Comparison of ENCODE assay signal across 22 cellular contexts in genomic region chr2:68695971-68696370, GRCh38. TPM values are rescaled to one million over a fixed set of nuclear protein-coding genes. Genes with fewer than 3 reads are reported as not detected.
DNase-seq lines count a peak whose midpoint lies in the region; ATAC-seq, FAIRE-seq and TF ChIP-seq lines count a peak whose summit lies in the region.
"Had no signal": no experiment of that assay in that cellular context is flagged by ENCODE, and none has a peak within 500 bp of the region (broad histone marks: within the 10 kb centered on the region; RNA-seq: fewer than 3 reads in every experiment).

No MANE protein-coding gene starts in this region.

- peak overlapping the region; percentile 15 for H3K4ac ChIP-seq in H1 (replicated peaks; ENCODE audit: insufficient read length, low read depth, low read length)

- H3K4me3 ChIP-seq in HUES48 (ENCODE audit: low read depth, low read length) (no peak overlapping the region), Karpas-422 (ENCODE audit: low read length) (no peak overlapping the region), H1 (ENCODE audit: extremely low read depth in 1 of 4, insufficient read depth in 2 of 4, low read depth in 3 of 4, low read length in 4 of 4) (peak overlapping the region in 1 of 4 experiments; percentile 19; a peak in 1 of 8 replicates), left lung (no peak overlapping the region)
- H3K4me3 ChIP-seq: K562 had no signal

- H3K9ac ChIP-seq in HUES48 (ENCODE audit: low read depth, low read length) (no peak overlapping the region), Karpas-422 (ENCODE audit: low read length) (no peak overlapping the region), H1 (replicated peaks in 1 of 4; ENCODE audit: extremely low read depth in 1 of 4, low read depth in 3 of 4, low read length in 3 of 4) (no peak overlapping the region)

- H2AK5ac ChIP-seq in H1 (ENCODE audit: low read depth, low read length) = no peak overlapping the region

- FAIRE-seq in H1 (lab: Jason Lieb, UNC) = no peak
- FAIRE-seq: A204.1, D721Med, G401.6, GM12892, GM18507, K562 had no signal

- H4K5ac ChIP-seq in H1 (ENCODE audit: insufficient read length, low read depth, low read length) = peak overlapping the region; percentile 23

- H3K56ac ChIP-seq in H1 (replicated peaks; ENCODE audit: insufficient read length, low read depth, low read length) = no peak overlapping the region

- H3K27me3 ChIP-seq in HUES48 (ENCODE audit: control insufficient read depth, insufficient read depth, low read length) (no peaks in the 10 kb centered on the region), Karpas-422 (ENCODE audit: low read length) (no peaks in the 10 kb centered on the region), H1 (replicated peaks in 1 of 4; ENCODE audit: control insufficient read depth in 3 of 4, extremely low read depth in 1 of 4, insufficient read depth in 3 of 4, low read length in 3 of 4) (no peaks in the 10 kb centered on the region), left lung (no peaks in the 10 kb centered on the region)
- H3K27me3 ChIP-seq: BE2C had no signal

- H2BK15ac ChIP-seq in H1 (ENCODE audit: low read length) = no peak overlapping the region

- H3K4me1 ChIP-seq in HUES48 (ENCODE audit: control insufficient read depth, insufficient read depth, low read length) (peaks cover 17% of the 10 kb centered on the region), Karpas-422 (ENCODE audit: low read length) (peaks cover 61% of the 10 kb centered on the region), H1 (replicated peaks in 1 of 4; ENCODE audit: control insufficient read depth in 3 of 4, insufficient read depth in 4 of 4, low read length in 3 of 4) (peaks cover 0 to 6% (median 2%) of the 10 kb centered on the region in 4 experiments; a peak in 2 of 7 replicates), left lung (peaks cover 0 to 10% of the 10 kb centered on the region in 2 donors)
- H3K4me1 ChIP-seq: BE2C, Caco-2 had no signal

- TF ChIP-seq EP300 in H1 (IDR thresholded peaks at IDR 0.05; ENCODE audit: borderline replicate concordance in 1 of 2, low read depth in 2 of 2, low read length in 2 of 2) = no peak

- no peak overlapping the region for H4K8ac ChIP-seq in H1 (ENCODE audit: extremely low read depth, insufficient read depth, low read length)

- H3K27ac ChIP-seq in HUES48 (ENCODE audit: low read depth, low read length) (peak overlapping the region; percentile 6), Karpas-422 (ENCODE audit: low read length) (0 out of 2 replicates have a peak overlapping the region, but pooled peaks have one; percentile 97), H1 (ENCODE audit: low read depth, low read length) (no peak overlapping the region; the same call in 1 of the 2 replicates), left lung (no peak overlapping the region)

- no peak overlapping the region for H2BK12ac ChIP-seq in H1 (ENCODE audit: low read depth, low read length)

- peak overlapping the region; percentile 86; the same call in 1 of the 2 replicates for H2BK5ac ChIP-seq in H1 (ENCODE audit: low read depth, low read length)

- H3K18ac ChIP-seq in H1 (ENCODE audit: extremely low read depth, low read length) = peak overlapping the region; percentile 26; the same call in 1 of the 2 replicates

- intact Hi-C loops in left lung (cut with DNase I) = no loop called here

- H3K23ac ChIP-seq in H1 (ENCODE audit: insufficient read length) = no peak overlapping the region

- H2BK120ac ChIP-seq in H1 (replicated peaks; ENCODE audit: low read depth, low read length) = peak overlapping the region; percentile 89

- no peaks in the 10 kb centered on the region for H3K23me2 ChIP-seq in H1 (ENCODE audit: low read depth, low read length)

- H3K14ac ChIP-seq in H1 (ENCODE audit: insufficient read length) = no peak overlapping the region

- no peak overlapping the region for H3K4me2 ChIP-seq in Karpas-422 (ENCODE audit: low read depth, low read length, poor library complexity, severe bottlenecking)
- peak overlapping the region in 1 of 2 experiments; percentile 21; a peak in 1 of 4 replicates for H3K4me2 ChIP-seq in H1 (ENCODE audit: insufficient read depth in 1 of 2, low read depth in 2 of 2, low read length in 2 of 2)

- H3K79me1 ChIP-seq in H1 (ENCODE audit: low read depth, low read length) = no peaks in the 10 kb centered on the region

- ATAC-seq in left lung = no peak
- ATAC-seq: K562 had no signal

- H3K9me3 ChIP-seq in HUES48 (ENCODE audit: control insufficient read depth, insufficient read depth, low read length) (peaks cover 26% of the 10 kb centered on the region), Karpas-422 (ENCODE audit: low read length) (no peaks in the 10 kb centered on the region; the same call in none of the 2 replicates), H1 (ENCODE audit: insufficient read depth in 2 of 2, low read depth in 1 of 2, low read length in 1 of 2) (peaks cover 7 to 17% of the 10 kb centered on the region in 2 experiments; a peak in 2 of 4 replicates), left lung (peaks cover 0 to 7% of the 10 kb centered on the region in 2 donors)
- H3K9me3 ChIP-seq: BE2C had no signal

- H2AFZ ChIP-seq in Karpas-422 (ENCODE audit: low read length) (no peak overlapping the region), H1 (ENCODE audit: low read length) (no peak overlapping the region)

- H3K9me2 ChIP-seq in Karpas-422 (replicated peaks; ENCODE audit: insufficient read depth, low read length) = no peaks in the 10 kb centered on the region

- no peaks in the 10 kb centered on the region for H4K20me1 ChIP-seq in Karpas-422 (ENCODE audit: insufficient read depth, low read depth, low read length)
- no peaks in the 10 kb centered on the region for H4K20me1 ChIP-seq in H1 (replicated peaks in 1 of 2; ENCODE audit: control insufficient read depth in 1 of 2, insufficient read depth in 2 of 2, low read length in 2 of 2)

- POLR2A ChIA-PET in H1 (lab: Charles Lee; ENCODE audit: partially characterized antibody) = no interaction called here

- peak overlapping the region; percentile 56 for H4K91ac ChIP-seq in H1 (replicated peaks; ENCODE audit: insufficient read length, low read length)

- H3K79me2 ChIP-seq in Karpas-422 (ENCODE audit: low read length) = no peaks in the 10 kb centered on the region
- no peaks in the 10 kb centered on the region for H3K79me2 ChIP-seq in H1 (ENCODE audit: control insufficient read depth in 1 of 2, insufficient read depth in 2 of 2, low read length in 2 of 2)

- TF ChIP-seq RAD21 in H1 (IDR thresholded peaks at IDR 0.05 in 1 of 2, conservative IDR thresholded peaks at IDR 0.05 in 1 of 2; ENCODE audit: low read depth in 2 of 2, low read length in 2 of 2) = no peak

- TF ChIP-seq CTCF in H1 (IDR thresholded peaks at IDR 0.05; ENCODE audit: control extremely low read depth in 1 of 3, insufficient read depth in 1 of 3, low read depth in 1 of 3, low read length in 3 of 3) = no peak
- TF ChIP-seq CTCF in left lung (IDR thresholded peaks at IDR 0.05) = no peak

- H3K36me3 ChIP-seq in HUES48 (ENCODE audit: control insufficient read depth, insufficient read depth, low read length) (no peaks in the 10 kb centered on the region), Karpas-422 (ENCODE audit: insufficient read depth, low read length) (no peaks in the 10 kb centered on the region), H1 (ENCODE audit: control insufficient read depth in 2 of 4, insufficient read depth in 4 of 4, low read length in 3 of 4) (no peaks in the 10 kb centered on the region; a peak in 3 of 8 replicates), left lung (no peaks in the 10 kb centered on the region)
- H3K36me3 ChIP-seq: BE2C had no signal

- no peak overlapping the region for H2BK20ac ChIP-seq in H1 (ENCODE audit: low read length)

- no peak for TF ChIP-seq POLR2A in H1 (IDR thresholded peaks at IDR 0.05; ENCODE audit: control extremely low read depth in 1 of 2, low read depth in 2 of 2, low read length in 2 of 2)

- 86% methylated on average over 4 of the region's 4 CpGs; no CpG with 5 or more reads in 1 of the 2 experiments for WGBS in H1 (ENCODE audit: extremely low coverage in 1 of 2, insufficient coverage in 1 of 2, insufficient read length in 1 of 2, insufficient replicate concordance in 2 of 2, low coverage in 1 of 2, low lambda C conversion rate in 2 of 2, missing lambda C conversion rate in 1 of 2), 2 experiments

- DNase-seq in Karpas-422 (no peak), H1 (ENCODE audit: low read depth in 1 of 2, low spot score in 2 of 2) (no peak), KG1 (lab: John Stamatoyannopoulos, UW) (no peak), cerebellum (ENCODE audit: low spot score) (no peak), occipital lobe (lab: John Stamatoyannopoulos, UW) (no peak), left lung (no peak)
- DNase-seq: ACHN; BE2C; C1 segment of cervical spinal cord; Caco-2; CD4-positive, CD25-positive, alpha-beta regulatory T cell; CD8-positive, alpha-beta memory T cell; GOT3; H9; IMR-90 had no signal

- CTCF ChIA-PET in H1 (lab: Charles Lee; ENCODE audit: partially characterized antibody) = interaction anchor here (1.2 to 1.5 kb wide), 2 partner anchors 12 to 13 kb away, joined by 3 to 9 read pairs; no protein-coding TSS in a partner anchor

TF ChIP-seq in H1, 55 proteins besides CTCF, POLR2A, EP300 and RAD21 (continues in another document):
- TF ChIP-seq TEAD4 (IDR thresholded peaks at IDR 0.05; ENCODE audit: low read depth, low read length) = no peak

RNA-seq across cellular contexts. Expression of gene ARHGAP25, which starts 38.6 kb away (rescaled TPM):
- total RNA-seq in Karpas-422 (2014; rRNA removed; shearing (Covaris generic); ENCODE audit: low replicate concordance) = 172 and 213 TPM in 2 replicates
- 0.42 and 1.2 TPM in 2 replicates for total RNA-seq in H1 (2021; fragmentation: NEBNext Ultra II Directional; extraction: Animal tissue kit (Norgen Biotek cat#: 25700))
- polyA plus RNA-seq in H1 (2011; rRNA removed) = 1.00 and 2.4 TPM in 2 replicates
- polyA plus RNA-seq in H1 (2011; cell fraction: cytosol; rRNA removed) = 2.1 TPM
- 2.7 TPM for polyA plus RNA-seq in H1 (2011; cell fraction: nucleus; rRNA removed)
- polyA plus RNA-seq in H1 (2012, experiment 1 of 2) = 0.89 to 1.3 TPM (median 1.00 TPM) in 4 replicates
- polyA plus RNA-seq in H1 (2012, experiment 2 of 2) = 0.51 TPM
- polyA plus RNA-seq in H1 (2013, experiment 1 of 2) = 0.87 TPM
- 0.94 TPM for polyA plus RNA-seq in H1 (2013, experiment 2 of 2)
- 1.3 and 5.8 TPM in 2 replicates for polyA minus RNA-seq in H1 (2011; rRNA and poly(A)+ RNA removed)
- not detected for polyA minus RNA-seq in H1 (2011; cell fraction: cytosol; rRNA and poly(A)+ RNA removed)
- 7.4 TPM for polyA minus RNA-seq in H1 (2011; cell fraction: nucleus; rRNA and poly(A)+ RNA removed)
- total RNA-seq in cerebellum (0.82 TPM), occipital lobe (2.0 TPM), left lung (10 to 100 TPM; 16.5 to 43.5 TPM)

RNA-seq across cellular contexts. Expression of gene PROKR1, which starts 52.6 kb away (rescaled TPM):
- total RNA-seq in Karpas-422 (2014; rRNA removed; shearing (Covaris generic); ENCODE audit: low replicate concordance) = not detected in 2 replicates
- 3.9 and 4.0 TPM in 2 replicates for total RNA-seq in H1 (2021; fragmentation: NEBNext Ultra II Directional; extraction: Animal tissue kit (Norgen Biotek cat#: 25700))
- polyA plus RNA-seq in H1 (2011; rRNA removed) = 1.3 and 1.8 TPM in 2 replicates
- 1.5 TPM for polyA plus RNA-seq in H1 (2011; cell fraction: cytosol; rRNA removed)
- polyA plus RNA-seq in H1 (2011; cell fraction: nucleus; rRNA removed) = 1.4 TPM
- polyA plus RNA-seq in H1 (2012, experiment 1 of 2) = 2.7 to 3.2 TPM (median 2.9 TPM) in 4 replicates
- polyA plus RNA-seq in H1 (2012, experiment 2 of 2) = 0.91 TPM
- 2.4 TPM for polyA plus RNA-seq in H1 (2013, experiment 1 of 2)
- 2.0 TPM for polyA plus RNA-seq in H1 (2013, experiment 2 of 2)
- 6.1 and 8.9 TPM in 2 replicates for polyA minus RNA-seq in H1 (2011; rRNA and poly(A)+ RNA removed)
- 2.9 TPM for polyA minus RNA-seq in H1 (2011; cell fraction: cytosol; rRNA and poly(A)+ RNA removed)
- polyA minus RNA-seq in H1 (2011; cell fraction: nucleus; rRNA and poly(A)+ RNA removed) = 2.9 TPM
- total RNA-seq in cerebellum (2.7 TPM), occipital lobe (2.0 TPM), left lung (not detected)
- total RNA-seq: CD4-positive, CD25-positive, alpha-beta regulatory T cell; IMR-90 had no signal
- polyA plus RNA-seq: CD4-positive, CD25-positive, alpha-beta regulatory T cell; CD8-positive, alpha-beta memory T cell; IMR-90 had no signal

Comparison
In these comparisons a context has a peak if more than half of its experiments do, and no peak if none do; other contexts are left out.
1. H3K27ac ChIP-seq: peak in HUES48 (single experiment) and Karpas-422 (single experiment); none in H1 (single experiment) and left lung (0 of 2).